Comparison of ENCODE assay signal across 1 cellular context in genomic region chr14:35826218-35826951, GRCh38.
TF ChIP-seq lines count a peak whose summit lies in the region.

A gene with protein sequence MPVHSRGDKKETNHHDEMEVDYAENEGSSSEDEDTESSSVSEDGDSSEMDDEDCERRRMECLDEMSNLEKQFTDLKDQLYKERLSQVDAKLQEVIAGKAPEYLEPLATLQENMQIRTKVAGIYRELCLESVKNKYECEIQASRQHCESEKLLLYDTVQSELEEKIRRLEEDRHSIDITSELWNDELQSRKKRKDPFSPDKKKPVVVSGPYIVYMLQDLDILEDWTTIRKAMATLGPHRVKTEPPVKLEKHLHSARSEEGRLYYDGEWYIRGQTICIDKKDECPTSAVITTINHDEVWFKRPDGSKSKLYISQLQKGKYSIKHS (plus strand): TSS chr14:35826338. CDS start chr14:35826517, 179 bp downstream.

TF ChIP-seq in HepG2, 621 proteins besides CTCF, POLR2A, EP300 and RAD21 (continued from another document and continues in another):
- TF ChIP-seq DZIP1 (CRISPR knock-in tag; IDR thresholded peaks at IDR 0.05), result peak; percentile 99
- TF ChIP-seq GPN1 (CRISPR knock-in tag; IDR thresholded peaks at IDR 0.05; ENCODE audit: borderline replicate concordance), result peak; percentile 94
- peak; percentile 93 for TF ChIP-seq MAX (IDR thresholded peaks at IDR 0.05)
- TF ChIP-seq, protein P1, sequence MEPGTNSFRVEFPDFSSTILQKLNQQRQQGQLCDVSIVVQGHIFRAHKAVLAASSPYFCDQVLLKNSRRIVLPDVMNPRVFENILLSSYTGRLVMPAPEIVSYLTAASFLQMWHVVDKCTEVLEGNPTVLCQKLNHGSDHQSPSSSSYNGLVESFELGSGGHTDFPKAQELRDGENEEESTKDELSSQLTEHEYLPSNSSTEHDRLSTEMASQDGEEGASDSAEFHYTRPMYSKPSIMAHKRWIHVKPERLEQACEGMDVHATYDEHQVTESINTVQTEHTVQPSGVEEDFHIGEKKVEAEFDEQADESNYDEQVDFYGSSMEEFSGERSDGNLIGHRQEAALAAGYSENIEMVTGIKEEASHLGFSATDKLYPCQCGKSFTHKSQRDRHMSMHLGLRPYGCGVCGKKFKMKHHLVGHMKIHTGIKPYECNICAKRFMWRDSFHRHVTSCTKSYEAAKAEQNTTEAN (CRISPR knock-in tag; conservative IDR thresholded peaks at IDR 0.05), result 0 out of 2 replicates have a peak, but pooled peaks have one; percentile 35
- peak; percentile 99 for TF ChIP-seq NCOA1 (CRISPR knock-in tag; IDR thresholded peaks at IDR 0.05)
- peak; percentile 100 for TF ChIP-seq ZNF350 (CRISPR knock-in tag; IDR thresholded peaks at IDR 0.05; ENCODE audit: borderline replicate concordance, low read depth)
- TF ChIP-seq, protein P2, sequence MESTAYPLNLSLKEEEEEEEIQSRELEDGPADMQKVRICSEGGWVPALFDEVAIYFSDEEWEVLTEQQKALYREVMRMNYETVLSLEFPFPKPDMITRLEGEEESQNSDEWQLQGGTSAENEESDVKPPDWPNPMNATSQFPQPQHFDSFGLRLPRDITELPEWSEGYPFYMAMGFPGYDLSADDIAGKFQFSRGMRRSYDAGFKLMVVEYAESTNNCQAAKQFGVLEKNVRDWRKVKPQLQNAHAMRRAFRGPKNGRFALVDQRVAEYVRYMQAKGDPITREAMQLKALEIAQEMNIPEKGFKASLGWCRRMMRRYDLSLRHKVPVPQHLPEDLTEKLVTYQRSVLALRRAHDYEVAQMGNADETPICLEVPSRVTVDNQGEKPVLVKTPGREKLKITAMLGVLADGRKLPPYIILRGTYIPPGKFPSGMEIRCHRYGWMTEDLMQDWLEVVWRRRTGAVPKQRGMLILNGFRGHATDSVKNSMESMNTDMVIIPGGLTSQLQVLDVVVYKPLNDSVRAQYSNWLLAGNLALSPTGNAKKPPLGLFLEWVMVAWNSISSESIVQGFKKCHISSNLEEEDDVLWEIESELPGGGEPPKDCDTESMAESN (CRISPR knock-in tag; conservative IDR thresholded peaks at IDR 0.05), result peak; percentile 100
- peak; percentile 46 for TF ChIP-seq MLX (CRISPR knock-in tag; IDR thresholded peaks at IDR 0.05)
- TF ChIP-seq, protein P3, sequence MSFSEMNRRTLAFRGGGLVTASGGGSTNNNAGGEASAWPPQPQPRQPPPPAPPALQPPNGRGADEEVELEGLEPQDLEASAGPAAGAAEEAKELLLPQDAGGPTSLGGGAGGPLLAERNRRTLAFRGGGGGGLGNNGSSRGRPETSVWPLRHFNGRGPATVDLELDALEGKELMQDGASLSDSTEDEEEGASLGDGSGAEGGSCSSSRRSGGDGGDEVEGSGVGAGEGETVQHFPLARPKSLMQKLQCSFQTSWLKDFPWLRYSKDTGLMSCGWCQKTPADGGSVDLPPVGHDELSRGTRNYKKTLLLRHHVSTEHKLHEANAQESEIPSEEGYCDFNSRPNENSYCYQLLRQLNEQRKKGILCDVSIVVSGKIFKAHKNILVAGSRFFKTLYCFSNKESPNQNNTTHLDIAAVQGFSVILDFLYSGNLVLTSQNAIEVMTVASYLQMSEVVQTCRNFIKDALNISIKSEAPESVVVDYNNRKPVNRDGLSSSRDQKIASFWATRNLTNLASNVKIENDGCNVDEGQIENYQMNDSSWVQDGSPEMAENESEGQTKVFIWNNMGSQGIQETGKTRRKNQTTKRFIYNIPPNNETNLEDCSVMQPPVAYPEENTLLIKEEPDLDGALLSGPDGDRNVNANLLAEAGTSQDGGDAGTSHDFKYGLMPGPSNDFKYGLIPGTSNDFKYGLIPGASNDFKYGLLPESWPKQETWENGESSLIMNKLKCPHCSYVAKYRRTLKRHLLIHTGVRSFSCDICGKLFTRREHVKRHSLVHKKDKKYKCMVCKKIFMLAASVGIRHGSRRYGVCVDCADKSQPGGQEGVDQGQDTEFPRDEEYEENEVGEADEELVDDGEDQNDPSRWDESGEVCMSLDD (CRISPR knock-in tag; IDR thresholded peaks at IDR 0.05; ENCODE audit: borderline replicate concordance), result no peak
- TF ChIP-seq CAMTA2 (CRISPR knock-in tag; IDR thresholded peaks at IDR 0.05; ENCODE audit: borderline replicate concordance), result peak; percentile 100
- TF ChIP-seq PCBP2 (optimal IDR thresholded peaks at IDR 0.05; ENCODE audit: low read depth, low read length, poor library complexity, severe bottlenecking), result no peak
- peak; percentile 83; the same call in 1 of the 2 replicates for TF ChIP-seq NKX3-1 (CRISPR knock-in tag; IDR thresholded peaks at IDR 0.05)
- TF ChIP-seq TEAD2 (CRISPR knock-in tag; IDR thresholded peaks at IDR 0.05), result 0 out of 2 replicates have a peak, but pooled peaks have one; percentile 72
- TF ChIP-seq, protein P4, sequence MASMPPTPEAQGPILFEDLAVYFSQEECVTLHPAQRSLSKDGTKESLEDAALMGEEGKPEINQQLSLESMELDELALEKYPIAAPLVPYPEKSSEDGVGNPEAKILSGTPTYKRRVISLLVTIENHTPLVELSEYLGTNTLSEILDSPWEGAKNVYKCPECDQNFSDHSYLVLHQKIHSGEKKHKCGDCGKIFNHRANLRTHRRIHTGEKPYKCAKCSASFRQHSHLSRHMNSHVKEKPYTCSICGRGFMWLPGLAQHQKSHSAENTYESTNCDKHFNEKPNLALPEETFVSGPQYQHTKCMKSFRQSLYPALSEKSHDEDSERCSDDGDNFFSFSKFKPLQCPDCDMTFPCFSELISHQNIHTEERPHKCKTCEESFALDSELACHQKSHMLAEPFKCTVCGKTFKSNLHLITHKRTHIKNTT (CRISPR knock-in tag; IDR thresholded peaks at IDR 0.05), result peak; percentile 85; the same call in 1 of the 2 replicates
- TF ChIP-seq ZFY (CRISPR knock-in tag; IDR thresholded peaks at IDR 0.05), result peak; percentile 99
- no peak for TF ChIP-seq NR2F6 (IDR thresholded peaks at IDR 0.05)
- TF ChIP-seq NR2F6 (CRISPR knock-in tag; IDR thresholded peaks at IDR 0.05), result peak; percentile 59; the same call in 1 of the 2 replicates
- TF ChIP-seq ZNF513 (CRISPR knock-in tag; conservative IDR thresholded peaks at IDR 0.05), result peak; percentile 4; the same call in 1 of the 2 replicates
- TF ChIP-seq FUBP1 (CRISPR knock-in tag; IDR thresholded peaks at IDR 0.05; ENCODE audit: borderline replicate concordance), result peak; percentile 99
- TF ChIP-seq SNAPC2 (CRISPR knock-in tag; IDR thresholded peaks at IDR 0.05), result no peak; the same call in 1 of the 2 replicates
- peak; percentile 93 for TF ChIP-seq DNMT3B (CRISPR knock-in tag; conservative IDR thresholded peaks at IDR 0.05)
- TF ChIP-seq, protein P5, sequence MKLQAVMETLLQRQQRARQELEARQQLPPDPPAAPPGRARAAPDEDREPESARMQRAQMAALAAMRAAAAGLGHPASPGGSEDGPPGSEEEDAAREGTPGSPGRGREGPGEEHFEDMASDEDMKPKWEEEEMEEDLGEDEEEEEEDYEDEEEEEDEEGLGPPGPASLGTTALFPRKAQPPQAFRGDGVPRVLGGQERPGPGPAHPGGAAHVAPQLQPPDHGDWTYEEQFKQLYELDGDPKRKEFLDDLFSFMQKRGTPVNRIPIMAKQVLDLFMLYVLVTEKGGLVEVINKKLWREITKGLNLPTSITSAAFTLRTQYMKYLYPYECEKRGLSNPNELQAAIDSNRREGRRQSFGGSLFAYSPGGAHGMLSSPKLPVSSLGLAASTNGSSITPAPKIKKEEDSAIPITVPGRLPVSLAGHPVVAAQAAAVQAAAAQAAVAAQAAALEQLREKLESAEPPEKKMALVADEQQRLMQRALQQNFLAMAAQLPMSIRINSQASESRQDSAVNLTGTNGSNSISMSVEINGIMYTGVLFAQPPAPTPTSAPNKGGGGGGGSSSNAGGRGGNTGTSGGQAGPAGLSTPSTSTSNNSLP (IDR thresholded peaks at IDR 0.05; ENCODE audit: low read depth, low read length), result peak; percentile 4; the same call in 1 of the 2 replicates
- TF ChIP-seq ADNP (CRISPR knock-in tag; IDR thresholded peaks at IDR 0.05), result 0 out of 2 replicates have a peak, but pooled peaks have one; percentile 44
- TF ChIP-seq, protein P6, sequence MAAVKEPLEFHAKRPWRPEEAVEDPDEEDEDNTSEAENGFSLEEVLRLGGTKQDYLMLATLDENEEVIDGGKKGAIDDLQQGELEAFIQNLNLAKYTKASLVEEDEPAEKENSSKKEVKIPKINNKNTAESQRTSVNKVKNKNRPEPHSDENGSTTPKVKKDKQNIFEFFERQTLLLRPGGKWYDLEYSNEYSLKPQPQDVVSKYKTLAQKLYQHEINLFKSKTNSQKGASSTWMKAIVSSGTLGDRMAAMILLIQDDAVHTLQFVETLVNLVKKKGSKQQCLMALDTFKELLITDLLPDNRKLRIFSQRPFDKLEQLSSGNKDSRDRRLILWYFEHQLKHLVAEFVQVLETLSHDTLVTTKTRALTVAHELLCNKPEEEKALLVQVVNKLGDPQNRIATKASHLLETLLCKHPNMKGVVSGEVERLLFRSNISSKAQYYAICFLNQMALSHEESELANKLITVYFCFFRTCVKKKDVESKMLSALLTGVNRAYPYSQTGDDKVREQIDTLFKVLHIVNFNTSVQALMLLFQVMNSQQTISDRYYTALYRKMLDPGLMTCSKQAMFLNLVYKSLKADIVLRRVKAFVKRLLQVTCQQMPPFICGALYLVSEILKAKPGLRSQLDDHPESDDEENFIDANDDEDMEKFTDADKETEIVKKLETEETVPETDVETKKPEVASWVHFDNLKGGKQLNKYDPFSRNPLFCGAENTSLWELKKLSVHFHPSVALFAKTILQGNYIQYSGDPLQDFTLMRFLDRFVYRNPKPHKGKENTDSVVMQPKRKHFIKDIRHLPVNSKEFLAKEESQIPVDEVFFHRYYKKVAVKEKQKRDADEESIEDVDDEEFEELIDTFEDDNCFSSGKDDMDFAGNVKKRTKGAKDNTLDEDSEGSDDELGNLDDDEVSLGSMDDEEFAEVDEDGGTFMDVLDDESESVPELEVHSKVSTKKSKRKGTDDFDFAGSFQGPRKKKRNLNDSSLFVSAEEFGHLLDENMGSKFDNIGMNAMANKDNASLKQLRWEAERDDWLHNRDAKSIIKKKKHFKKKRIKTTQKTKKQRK (IDR thresholded peaks at IDR 0.05; ENCODE audit: low read length), result no peak
- TF ChIP-seq ARNT2 (CRISPR knock-in tag; IDR thresholded peaks at IDR 0.05; ENCODE audit: low read depth), result peak; percentile 99
- TF ChIP-seq TP53 (CRISPR knock-in tag; conservative IDR thresholded peaks at IDR 0.05), result peak; percentile 26; the same call in 1 of the 2 replicates
- TF ChIP-seq SETDB1 (CRISPR knock-in tag; IDR thresholded peaks at IDR 0.05; ENCODE audit: borderline replicate concordance), result no peak
- peak; percentile 96 for TF ChIP-seq MYNN (CRISPR knock-in tag; IDR thresholded peaks at IDR 0.05; ENCODE audit: low read depth)
- peak; percentile 96 for TF ChIP-seq ZBTB44 (CRISPR knock-in tag; IDR thresholded peaks at IDR 0.05)
- peak; percentile 96 for TF ChIP-seq ZNF749 (CRISPR knock-in tag; IDR thresholded peaks at IDR 0.05; ENCODE audit: borderline replicate concordance)
